ENCODE assay signal across 14 cellular contexts in genomic region chr15:84402856-84403608, GRCh38.
"Had no signal": no experiment of that assay in that cellular context is flagged by ENCODE, and none has a peak within 500 bp of the region (broad histone marks: within the 10 kb centered on the region; RNA-seq: fewer than 3 reads in every experiment).

No MANE protein-coding gene starts in this region.

- H3K4me1 Mint-ChIP-seq: activated CD4-positive, alpha-beta T cell treated with anti-CD3 and anti-CD28 coated beads for 36 hours; activated naive CD8-positive, alpha-beta T cell treated with anti-CD3 and anti-CD28 coated beads, Interleukin-2, amount 10 ng/mL, durations not matched to agents 7 days and 5 days; naive B cell; stimulated activated memory B cell treated with anti-CD40 and anti-IgM and Interleukin-4, amounts not matched to agents 10 μg/mL and 1 μg/mL and 100 μg/mL, for 72 hours had no signal

- H3K4me1 ChIP-seq: SJCRH30, tibial nerve had no signal

- H3K27me3 Mint-ChIP-seq: activated CD4-positive, alpha-beta T cell treated with anti-CD3 and anti-CD28 coated beads for 36 hours; activated naive CD8-positive, alpha-beta T cell treated with anti-CD3 and anti-CD28 coated beads, Interleukin-2, amount 10 ng/mL, durations not matched to agents 7 days and 5 days; naive B cell had no signal

- H3K4me3 ChIP-seq: SJCRH30, tibial nerve had no signal

- H3K4me3 Mint-ChIP-seq: activated CD4-positive, alpha-beta T cell treated with anti-CD3 and anti-CD28 coated beads for 36 hours; activated CD8-positive, alpha-beta T cell treated with anti-CD3 and anti-CD28 coated beads, Interleukin-2, amount 10 ng/mL, durations not matched to agents 7 days and 5 days; activated naive CD8-positive, alpha-beta T cell treated with anti-CD3 and anti-CD28 coated beads, Interleukin-2, amount 10 ng/mL, durations not matched to agents 7 days and 5 days; stimulated activated memory B cell treated with anti-CD40 and anti-IgM and Interleukin-4, amounts not matched to agents 10 μg/mL and 1 μg/mL and 100 μg/mL, for 72 hours had no signal

- H3K27me3 ChIP-seq: SJCRH30, tibial nerve had no signal

- H3K27ac ChIP-seq: SJCRH30, tibial nerve had no signal

- FAIRE-seq: endothelial cell of umbilical vein, small intestine had no signal

- H3K9me3 ChIP-seq: SJCRH30, tibial nerve had no signal

- H3K36me3 ChIP-seq: SJCRH30 had no signal

- H3K36me3 Mint-ChIP-seq: activated naive CD8-positive, alpha-beta T cell treated with anti-CD3 and anti-CD28 coated beads, Interleukin-2, amount 10 ng/mL, durations not matched to agents 7 days and 5 days; naive B cell; stimulated activated memory B cell treated with anti-CD40 and anti-IgM and Interleukin-4, amounts not matched to agents 10 μg/mL and 1 μg/mL and 100 μg/mL, for 72 hours had no signal

- H3K27ac Mint-ChIP-seq: activated CD4-positive, alpha-beta T cell treated with anti-CD3 and anti-CD28 coated beads for 36 hours; activated CD8-positive, alpha-beta T cell treated with anti-CD3 and anti-CD28 coated beads, Interleukin-2, amount 10 ng/mL, durations not matched to agents 7 days and 5 days; activated naive CD8-positive, alpha-beta T cell treated with anti-CD3 and anti-CD28 coated beads, Interleukin-2, amount 10 ng/mL, durations not matched to agents 7 days and 5 days; naive B cell; stimulated activated memory B cell treated with anti-CD40 and anti-IgM and Interleukin-4, amounts not matched to agents 10 μg/mL and 1 μg/mL and 100 μg/mL, for 72 hours had no signal

- H3K9me3 Mint-ChIP-seq: naive B cell; stimulated activated memory B cell treated with anti-CD40 and anti-IgM and Interleukin-4, amounts not matched to agents 10 μg/mL and 1 μg/mL and 100 μg/mL, for 72 hours had no signal

- DNase-seq: activated CD4-positive, alpha-beta T cell treated with anti-CD3 and anti-CD28 coated beads for 36 hours; activated CD8-positive, alpha-beta T cell treated with anti-CD3 and anti-CD28 coated beads, Interleukin-2, amount 10 ng/mL, durations not matched to agents 7 days and 5 days; activated gamma-delta T cell; activated naive CD8-positive, alpha-beta T cell treated with anti-CD3 and anti-CD28 coated beads, Interleukin-2, amount 10 ng/mL, durations not matched to agents 7 days and 5 days; anterior cingulate cortex; foreskin melanocyte; midbrain; naive B cell; SJCRH30; small intestine had no signal

- ATAC-seq: activated CD4-positive, alpha-beta T cell treated with anti-CD3 and anti-CD28 coated beads for 36 hours; activated CD8-positive, alpha-beta T cell treated with anti-CD3 and anti-CD28 coated beads, Interleukin-2, amount 10 ng/mL, durations not matched to agents 7 days and 5 days; right cardiac atrium; stimulated activated memory B cell treated with anti-CD40 and anti-IgM and Interleukin-4, amounts not matched to agents 10 μg/mL and 1 μg/mL and 100 μg/mL, for 72 hours had no signal
